ENCODE assay signal across 29 cellular contexts in genomic region chr6:30799210-30799609, GRCh38. TPM values are rescaled to one million over a fixed set of nuclear protein-coding genes. Genes with fewer than 3 reads are reported as not detected.
DNase-seq lines count a peak whose midpoint lies in the region; ATAC-seq and TF ChIP-seq lines count a peak whose summit lies in the region.
"Had no signal": no experiment of that assay in that cellular context is flagged by ENCODE, and none has a peak within 500 bp of the region (broad histone marks: within the 10 kb centered on the region; RNA-seq: fewer than 3 reads in every experiment).

No MANE protein-coding gene starts in this region.

- TF ChIP-seq CTCF in spleen (IDR thresholded peaks at IDR 0.05 in 8 of 11, conservative IDR thresholded peaks at IDR 0.05 in 3 of 11), result no peak

- no peaks in the 10 kb centered on the region for H3K36me3 ChIP-seq in spleen
- H3K36me3 ChIP-seq: esophagus squamous epithelium, pancreas had no signal

- DNase-seq in right cardiac atrium, result no peak
- DNase-seq in left cardiac atrium, result no peak
- peak; percentile 13 for DNase-seq in RPMI8226
- DNase-seq in iris pigment epithelial cell (ENCODE audit: low read depth), result peak; percentile 55
- DNase-seq in spleen, result no peak
- DNase-seq in HEK293T (ENCODE audit: extremely low spot score), result no peak
- no peak for DNase-seq in SW 1271 (lab: John Stamatoyannopoulos, UW)
- DNase-seq: activated CD4-positive, alpha-beta T cell treated with anti-CD3 and anti-CD28 coated beads for 36 hours; activated CD8-positive, alpha-beta T cell treated with anti-CD3 and anti-CD28 coated beads for 36 hours; amniotic stem cell; CD4-positive, alpha-beta T cell; DND-41; esophagus squamous epithelium; H7; mammary epithelial cell; NCI-H1092; NCI-H187 treated with DMSO at 0.1 percent for 48 hours; NCI-H2171 treated with DMSO at 0.1 percent for 48 hours; NCI-H510A; nephron progenitor cell; pancreas; PC-3; Right ventricle myocardium superior; stimulated activated CD4-positive, alpha-beta T cell treated with anti-CD3 and anti-CD28 coated beads, Interleukin-2, amount 100 ng/mL, for 24 hours; T-helper 9 cell; testis had no signal

- TF ChIP-seq POLR2A in spleen (IDR thresholded peaks at IDR 0.05), result no peak

- 61% methylated on average over 3 of the region's 3 CpGs for WGBS in right cardiac atrium
- WGBS in spleen, 5 donors, result 75 to 94% (median 89%) methylated on average over 3 of the region's 3 CpGs

- CTCF ChIA-PET in HEK293T (lab: Yijun Ruan, JAX), result no interaction called here

- intact Hi-C loops in right cardiac atrium (cut with DNase I), result no loop called here
- intact Hi-C loops in left cardiac atrium (cut with DNase I), result no loop called here
- intact Hi-C loops in spleen (cut with DNase I; ENCODE audit: low total_unique reads), result no loop called here

- H3K27ac ChIP-seq in right cardiac atrium (ENCODE audit: low read length) (peak overlapping the region; percentile 75), spleen (peak overlapping the region in 6 of 8 donors; percentile 3 to 75 (median 31))
- H3K27ac ChIP-seq: A549, esophagus squamous epithelium, pancreas, VCaP had no signal

- H3K4me3 ChIP-seq in right cardiac atrium (ENCODE audit: low read length) (no peak overlapping the region), spleen (no peak overlapping the region)
- H3K4me3 ChIP-seq: A549, esophagus squamous epithelium, pancreas, testis had no signal

- POLR2A ChIA-PET in HEK293T (lab: Yijun Ruan, JAX), result no interaction called here

- ATAC-seq in right cardiac atrium, result no peak
- ATAC-seq in left cardiac atrium, result no peak
- no peak for ATAC-seq in HG02973 (IDR thresholded peaks at IDR 0.05; ENCODE audit: unreplicated experiment)
- ATAC-seq: A549; activated CD4-positive, alpha-beta T cell treated with anti-CD3 and anti-CD28 coated beads for 36 hours; activated CD8-positive, alpha-beta T cell treated with anti-CD3 and anti-CD28 coated beads for 36 hours; pancreas; PC-3 had no signal

- H3K4me1 ChIP-seq in right cardiac atrium (ENCODE audit: control insufficient read depth, insufficient read depth, low read length), result no peaks in the 10 kb centered on the region
- H3K4me1 ChIP-seq in spleen, result peaks cover 4 to 52% (median 9%) of the 10 kb centered on the region in 6 donors
- H3K4me1 ChIP-seq: A549, pancreas had no signal

- H3K9me3 ChIP-seq in right cardiac atrium (ENCODE audit: control insufficient read depth, low read length) (no peaks in the 10 kb centered on the region), spleen (no peaks in the 10 kb centered on the region)
- H3K9me3 ChIP-seq: A549, esophagus squamous epithelium, pancreas, testis had no signal

- no peaks in the 10 kb centered on the region for H3K27me3 ChIP-seq in right cardiac atrium (ENCODE audit: control insufficient read depth, insufficient read depth)
- no peaks in the 10 kb centered on the region for H3K27me3 ChIP-seq in spleen (replicated peaks in 1 of 7)
- H3K27me3 ChIP-seq: esophagus squamous epithelium, pancreas, testis had no signal

TF ChIP-seq in HEK293T, 16 proteins besides CTCF, POLR2A, EP300 and RAD21:
- TF ChIP-seq BHLHE40 (IDR thresholded peaks at IDR 0.05; ENCODE audit: borderline replicate concordance) (no peak), SP1 (IDR thresholded peaks at IDR 0.05) (no peak), HDGF (IDR thresholded peaks at IDR 0.05; ENCODE audit: borderline replicate concordance) (no peak), FOXA1 (IDR thresholded peaks at IDR 0.05) (no peak), ZNF384 (IDR thresholded peaks at IDR 0.05) (no peak)

RNA-seq across cellular contexts. Expression of gene IER3, which starts 54.9 kb away (rescaled TPM):
- total RNA-seq in right cardiac atrium, result 10 to 100 TPM; 22.4 to 60.2 (median 34.1) TPM
- polyA plus RNA-seq in right cardiac atrium, result 63.6 TPM
- 10 to 100 TPM; 23.0 to 81.5 TPM for total RNA-seq in left cardiac atrium
- 10 to 100 TPM; 29.8 to 62.2 (median 41.7) TPM for total RNA-seq in spleen
- 10 to 100 TPM; 19.8 to 29.4 (median 25.7) TPM for polyA plus RNA-seq in spleen

RNA-seq across cellular contexts. Expression of gene FLOT1, which starts 56.7 kb away (rescaled TPM):
- total RNA-seq in right cardiac atrium (100 to 1,000 TPM; 180 to 208 (median 199) TPM), left cardiac atrium (100 to 1,000 TPM; 170 to 179 TPM), spleen (100 to 1,000 TPM; 125 to 205 (median 170) TPM)
- polyA plus RNA-seq in right cardiac atrium (264 TPM), spleen (100 to 1,000 TPM; 116 to 178 (median 116) TPM)

Comparison
In these comparisons a context has a peak if more than half of its experiments do, and no peak if none do; other contexts are left out.
1. DNase-seq: peak in RPMI8226 (single experiment) and iris pigment epithelial cell (single experiment); none in right cardiac atrium (0 of 3), left cardiac atrium (single experiment), spleen (single experiment), HEK293T (single experiment) and SW 1271 (0 of 2).